ENCODE assay signal across 1 cellular context in the genomic region with DNA sequence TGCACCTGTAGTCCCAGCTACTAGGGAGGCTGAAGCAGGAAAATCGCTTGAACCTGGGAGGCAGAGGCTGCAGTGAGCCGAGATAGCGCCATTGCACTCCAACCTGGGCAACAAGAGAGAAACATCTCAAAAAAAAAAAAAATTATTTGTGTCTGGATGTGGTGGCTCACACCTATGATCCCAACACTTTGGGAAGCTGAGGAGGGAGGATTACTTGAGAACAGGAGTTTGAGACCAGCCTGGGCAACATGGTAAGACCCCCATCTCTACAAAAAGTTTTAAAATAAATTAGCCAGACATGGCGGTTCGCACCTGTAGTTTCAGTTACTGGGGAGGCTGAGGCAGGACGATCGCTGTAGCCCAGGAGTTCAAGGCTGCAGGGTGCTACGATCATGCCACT.
TF ChIP-seq lines count a peak whose summit lies in the region.

No MANE protein-coding gene starts in this region.

TF ChIP-seq in HEK293, 187 proteins besides CTCF, POLR2A, EP300 and RAD21 (continued from another document):
- no peak for TF ChIP-seq ZSCAN18 (tag by site-specific recombination; IDR thresholded peaks at IDR 0.05)
- TF ChIP-seq ZNF354C (tag by site-specific recombination; IDR thresholded peaks at IDR 0.05; ENCODE audit: borderline replicate concordance, low read depth) = no peak
- no peak for TF ChIP-seq ZNF121 (tag by site-specific recombination; IDR thresholded peaks at IDR 0.05)
- TF ChIP-seq ZNF292 (tag by site-specific recombination; IDR thresholded peaks at IDR 0.05; ENCODE audit: borderline replicate concordance, low read depth) = no peak
- no peak for TF ChIP-seq RBAK (tag by site-specific recombination; IDR thresholded peaks at IDR 0.05)
- no peak for TF ChIP-seq ZNF629 (tag by site-specific recombination; IDR thresholded peaks at IDR 0.05)
- no peak for TF ChIP-seq BCL11A (tag by site-specific recombination; IDR thresholded peaks at IDR 0.05; ENCODE audit: low read depth)
- TF ChIP-seq, protein P1, sequence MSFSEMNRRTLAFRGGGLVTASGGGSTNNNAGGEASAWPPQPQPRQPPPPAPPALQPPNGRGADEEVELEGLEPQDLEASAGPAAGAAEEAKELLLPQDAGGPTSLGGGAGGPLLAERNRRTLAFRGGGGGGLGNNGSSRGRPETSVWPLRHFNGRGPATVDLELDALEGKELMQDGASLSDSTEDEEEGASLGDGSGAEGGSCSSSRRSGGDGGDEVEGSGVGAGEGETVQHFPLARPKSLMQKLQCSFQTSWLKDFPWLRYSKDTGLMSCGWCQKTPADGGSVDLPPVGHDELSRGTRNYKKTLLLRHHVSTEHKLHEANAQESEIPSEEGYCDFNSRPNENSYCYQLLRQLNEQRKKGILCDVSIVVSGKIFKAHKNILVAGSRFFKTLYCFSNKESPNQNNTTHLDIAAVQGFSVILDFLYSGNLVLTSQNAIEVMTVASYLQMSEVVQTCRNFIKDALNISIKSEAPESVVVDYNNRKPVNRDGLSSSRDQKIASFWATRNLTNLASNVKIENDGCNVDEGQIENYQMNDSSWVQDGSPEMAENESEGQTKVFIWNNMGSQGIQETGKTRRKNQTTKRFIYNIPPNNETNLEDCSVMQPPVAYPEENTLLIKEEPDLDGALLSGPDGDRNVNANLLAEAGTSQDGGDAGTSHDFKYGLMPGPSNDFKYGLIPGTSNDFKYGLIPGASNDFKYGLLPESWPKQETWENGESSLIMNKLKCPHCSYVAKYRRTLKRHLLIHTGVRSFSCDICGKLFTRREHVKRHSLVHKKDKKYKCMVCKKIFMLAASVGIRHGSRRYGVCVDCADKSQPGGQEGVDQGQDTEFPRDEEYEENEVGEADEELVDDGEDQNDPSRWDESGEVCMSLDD (tag by site-specific recombination; IDR thresholded peaks at IDR 0.05) = no peak
- TF ChIP-seq ZNF747 (tag by site-specific recombination; IDR thresholded peaks at IDR 0.05) = no peak
- no peak for TF ChIP-seq ZNF768 (tag by site-specific recombination; IDR thresholded peaks at IDR 0.05)
- no peak for TF ChIP-seq ZBTB7A (tag by site-specific recombination; IDR thresholded peaks at IDR 0.05; ENCODE audit: low read depth)
- TF ChIP-seq ZNF169 (tag by site-specific recombination; IDR thresholded peaks at IDR 0.05) = no peak
- no peak for TF ChIP-seq ZNF114 (tag by site-specific recombination; IDR thresholded peaks at IDR 0.05)
